Comparison of ENCODE assay signal across 27 cellular contexts in genomic region chr6:155498370-155498769, GRCh38. TPM values are rescaled to one million over a fixed set of nuclear protein-coding genes. Genes with fewer than 3 reads are reported as not detected.
DNase-seq lines count a peak whose midpoint lies in the region; ATAC-seq and TF ChIP-seq lines count a peak whose summit lies in the region.
"Had no signal": no experiment of that assay in that cellular context is flagged by ENCODE, and none has a peak within 500 bp of the region (broad histone marks: within the 10 kb centered on the region; RNA-seq: fewer than 3 reads in every experiment).

No MANE protein-coding gene starts in this region.

- POLR2A ChIA-PET in CD8-positive, alpha-beta T cell (lab: Charles Lee) = no interaction called here
- POLR2A ChIA-PET in CD4-positive, alpha-beta T cell (lab: Charles Lee) = no interaction called here

- H3K4me1 ChIP-seq in CD8-positive, alpha-beta T cell (ENCODE audit: insufficient read depth, low read length) = no peaks in the 10 kb centered on the region
- H3K4me1 ChIP-seq: neural progenitor cell, prostate gland had no signal

- no peaks in the 10 kb centered on the region for H3K27me3 Mint-ChIP-seq in CD8-positive, alpha-beta T cell (ENCODE audit: low read depth)
- no peaks in the 10 kb centered on the region for H3K27me3 Mint-ChIP-seq in HFFc6 (ENCODE audit: insufficient read depth)
- no peaks in the 10 kb centered on the region for H3K27me3 Mint-ChIP-seq in CD4-positive, alpha-beta T cell
- peaks cover 2 to 3% (median 3%) of the 10 kb centered on the region in 3 donors for H3K27me3 Mint-ChIP-seq in immature natural killer cell (ENCODE audit: low read depth in 3 of 3)
- H3K27me3 Mint-ChIP-seq: activated CD4-positive, alpha-beta memory T cell treated with anti-CD3 and anti-CD28 coated beads for 36 hours; CD4-positive, alpha-beta memory T cell had no signal

- H3K27ac ChIP-seq in CD8-positive, alpha-beta T cell (ENCODE audit: low read depth, low read length) = no peak overlapping the region
- no peak overlapping the region for H3K27ac ChIP-seq in CD4-positive, alpha-beta T cell (ENCODE audit: low read depth, low read length)
- H3K27ac ChIP-seq: cardiac muscle cell, gastroesophageal sphincter, neural progenitor cell, prostate gland, thoracic aorta had no signal

- no peak overlapping the region for H3K4me3 ChIP-seq in CD8-positive, alpha-beta T cell (ENCODE audit: low read depth, low read length)
- no peak overlapping the region for H3K4me3 ChIP-seq in astrocyte of the cerebellum (ENCODE audit: low read depth, low read length)
- H3K4me3 ChIP-seq in foreskin fibroblast (ENCODE audit: low read depth in 1 of 2, low read length in 2 of 2) = no peak overlapping the region
- H3K4me3 ChIP-seq: cardiac muscle cell, gastroesophageal sphincter, neural progenitor cell, prostate gland, thoracic aorta had no signal

- intact Hi-C loops in CD8-positive, alpha-beta T cell (cut with DNase I, micrococcal nuclease) = no loop called here
- intact Hi-C loops in CD4-positive, alpha-beta T cell (cut with DNase I, micrococcal nuclease) = no loop called here

- no peaks in the 10 kb centered on the region for H3K36me3 Mint-ChIP-seq in CD8-positive, alpha-beta T cell
- H3K36me3 Mint-ChIP-seq in HFFc6 (ENCODE audit: low read depth) = no peaks in the 10 kb centered on the region; the same call in 1 of the 2 replicates
- no peaks in the 10 kb centered on the region for H3K36me3 Mint-ChIP-seq in CD4-positive, alpha-beta T cell (ENCODE audit: low read depth)
- peaks cover 0 to 3% (median 0%) of the 10 kb centered on the region in 3 donors for H3K36me3 Mint-ChIP-seq in immature natural killer cell
- H3K36me3 Mint-ChIP-seq: activated CD4-positive, alpha-beta memory T cell treated with anti-CD3 and anti-CD28 coated beads for 36 hours; CD4-positive, alpha-beta memory T cell; neural progenitor cell had no signal

- in situ Hi-C loops in astrocyte of the cerebellum (cut with HindIII; ENCODE audit: low sequenced_read_pairs) = no loop called here

- ATAC-seq in CD8-positive, alpha-beta T cell = no peak
- no peak for ATAC-seq in CD4-positive, alpha-beta T cell (ENCODE audit: poor library complexity)
- ATAC-seq: gastroesophageal sphincter had no signal

- H3K4me1 Mint-ChIP-seq in CD8-positive, alpha-beta T cell (ENCODE audit: low read depth) = no peaks in the 10 kb centered on the region
- H3K4me1 Mint-ChIP-seq in HFFc6 (ENCODE audit: low read depth) (peaks cover 40% of the 10 kb centered on the region), immature natural killer cell (no peaks in the 10 kb centered on the region)
- no peaks in the 10 kb centered on the region for H3K4me1 Mint-ChIP-seq in CD4-positive, alpha-beta T cell (ENCODE audit: low read depth)
- H3K4me1 Mint-ChIP-seq: neural progenitor cell had no signal

- TF ChIP-seq CTCF in CD8-positive, alpha-beta T cell (IDR thresholded peaks at IDR 0.05) = peak; percentile 9
- TF ChIP-seq CTCF in HFFc6 (IDR thresholded peaks at IDR 0.05) (peak; percentile 53), astrocyte of the cerebellum (IDR thresholded peaks at IDR 0.05; ENCODE audit: low read depth, low read length, missing control alignments) (peak; percentile 14), foreskin fibroblast (IDR thresholded peaks at IDR 0.05; ENCODE audit: low read depth, low read length) (no peak)
- TF ChIP-seq CTCF in CD4-positive, alpha-beta T cell (IDR thresholded peaks at IDR 0.05) = no peak

- no peaks in the 10 kb centered on the region for H3K9me3 ChIP-seq in CD8-positive, alpha-beta T cell (ENCODE audit: low read length)
- H3K9me3 ChIP-seq in CD4-positive, alpha-beta T cell (ENCODE audit: control insufficient read depth, low read length) = peaks cover 4% of the 10 kb centered on the region
- H3K9me3 ChIP-seq: prostate gland, thoracic aorta had no signal

- no peaks in the 10 kb centered on the region for H3K36me3 ChIP-seq in CD8-positive, alpha-beta T cell (ENCODE audit: insufficient read depth, low read length)
- H3K36me3 ChIP-seq: cardiac muscle cell, gastroesophageal sphincter, neural progenitor cell, prostate gland, thoracic aorta had no signal

- H3K4me3 Mint-ChIP-seq in CD8-positive, alpha-beta T cell = no peak overlapping the region
- no peak overlapping the region for H3K4me3 Mint-ChIP-seq in HFFc6
- H3K4me3 Mint-ChIP-seq in CD4-positive, alpha-beta T cell = no peak overlapping the region
- no peak overlapping the region for H3K4me3 Mint-ChIP-seq in immature natural killer cell
- H3K4me3 Mint-ChIP-seq: activated CD4-positive, alpha-beta memory T cell treated with anti-CD3 and anti-CD28 coated beads for 36 hours; CD4-positive, alpha-beta memory T cell; neural progenitor cell had no signal

- H3K27ac Mint-ChIP-seq in CD8-positive, alpha-beta T cell = no peak overlapping the region
- H3K27ac Mint-ChIP-seq in HFFc6 = no peak overlapping the region
- no peak overlapping the region for H3K27ac Mint-ChIP-seq in CD4-positive, alpha-beta T cell
- no peak overlapping the region for H3K27ac Mint-ChIP-seq in immature natural killer cell
- H3K27ac Mint-ChIP-seq: activated CD4-positive, alpha-beta memory T cell treated with anti-CD3 and anti-CD28 coated beads for 36 hours; CD4-positive, alpha-beta memory T cell; neural progenitor cell had no signal

- no peaks in the 10 kb centered on the region for H3K27me3 ChIP-seq in CD8-positive, alpha-beta T cell (ENCODE audit: insufficient read depth, low read length)
- no peaks in the 10 kb centered on the region for H3K27me3 ChIP-seq in CD4-positive, alpha-beta T cell (ENCODE audit: control insufficient read depth, insufficient read depth, low read length)
- H3K27me3 ChIP-seq: cardiac muscle cell, gastroesophageal sphincter, neural progenitor cell had no signal

- CTCF ChIA-PET in CD8-positive, alpha-beta T cell (lab: Charles Lee) = interaction anchor here (1.0 kb wide), 1 partner anchor 340 kb away, joined by 3 read pairs; no protein-coding TSS in a partner anchor
- CTCF ChIA-PET in CD4-positive, alpha-beta T cell (lab: Charles Lee) = interaction anchor here (1.1 kb wide), 1 partner anchor 8 kb away, joined by 3 read pairs; no protein-coding TSS in a partner anchor

- H3K9me3 Mint-ChIP-seq in CD8-positive, alpha-beta T cell = no peaks in the 10 kb centered on the region
- H3K9me3 Mint-ChIP-seq in HFFc6 (no peaks in the 10 kb centered on the region), immature natural killer cell (peaks cover 0 to 8% (median 5%) of the 10 kb centered on the region in 6 donors)
- no peaks in the 10 kb centered on the region for H3K9me3 Mint-ChIP-seq in CD4-positive, alpha-beta T cell
- H3K9me3 Mint-ChIP-seq: neural progenitor cell had no signal

- DNase-seq in CD8-positive, alpha-beta T cell = no peak
- DNase-seq in HFFc6 (peak; percentile 25), astrocyte of the cerebellum (ENCODE audit: low read depth) (no peak), foreskin fibroblast (peak; percentile 30 to 59), immature natural killer cell (no peak), NCI-H524 (lab: John Stamatoyannopoulos, UW) (no peak), AML-193 (lab: John Stamatoyannopoulos, UW) (no peak)
- no peak for DNase-seq in CD4-positive, alpha-beta T cell
- DNase-seq: activated CD4-positive, alpha-beta memory T cell treated with anti-CD3 and anti-CD28 coated beads for 36 hours; activated CD4-positive, CD25-positive, alpha-beta regulatory T cell; activated effector memory CD4-positive, alpha-beta T cell treated with anti-CD3 and anti-CD28 coated beads, Interleukin-2, amount 50 U/mL, for 16 hours; CD4-positive, alpha-beta memory T cell; kidney; NCI-H1417; NCI-H524 treated with DMSO at 0.1 percent for 48 hours; stimulated activated CD4-positive, alpha-beta T cell treated with anti-CD3 and anti-CD28 coated beads, Interleukin-1b, Interleukin-23, amount 100 ng/mL, for 48 hours; T1000 had no signal

RNA-seq across cellular contexts. Expression of gene NOX3, which starts 42.7 kb away (rescaled TPM):
- not detected for total RNA-seq in CD8-positive, alpha-beta T cell
- total RNA-seq in HFFc6 (2021; fragmentation: NEBNext Ultra II Directional; extraction: Animal tissue kit (Norgen Biotek cat#: 25700)) = not detected
- total RNA-seq in CD4-positive, alpha-beta T cell = not detected
- polyA plus RNA-seq in immature natural killer cell = not detected
- total RNA-seq: activated CD4-positive, alpha-beta memory T cell treated with anti-CD3 and anti-CD28 coated beads for 36 hours; cardiac muscle cell; CD4-positive, alpha-beta memory T cell; dermis microvascular lymphatic vessel endothelial cell; endothelial cell of umbilical vein; kidney; lung microvascular endothelial cell; prostate gland; skeletal muscle tissue; thoracic aorta had no signal
- polyA plus RNA-seq: adipose tissue; cardiac muscle cell; CD4-positive, alpha-beta memory T cell; endothelial cell of umbilical vein had no signal

Comparison
In these comparisons a context has a peak if more than half of its experiments do, and no peak if none do; other contexts are left out.
1. DNase-seq: peak in HFFc6 (single experiment) and foreskin fibroblast (2 of 2); none in CD8-positive, alpha-beta T cell (0 of 7), astrocyte of the cerebellum (single experiment), CD4-positive, alpha-beta T cell (0 of 10), immature natural killer cell (0 of 3), NCI-H524 (0 of 2) and AML-193 (0 of 2).
2. CTCF ChIP-seq: peak in CD8-positive, alpha-beta T cell (single experiment), HFFc6 (single experiment) and astrocyte of the cerebellum (single experiment); none in foreskin fibroblast (single experiment) and CD4-positive, alpha-beta T cell (single experiment).